In the genomic region with DNA sequence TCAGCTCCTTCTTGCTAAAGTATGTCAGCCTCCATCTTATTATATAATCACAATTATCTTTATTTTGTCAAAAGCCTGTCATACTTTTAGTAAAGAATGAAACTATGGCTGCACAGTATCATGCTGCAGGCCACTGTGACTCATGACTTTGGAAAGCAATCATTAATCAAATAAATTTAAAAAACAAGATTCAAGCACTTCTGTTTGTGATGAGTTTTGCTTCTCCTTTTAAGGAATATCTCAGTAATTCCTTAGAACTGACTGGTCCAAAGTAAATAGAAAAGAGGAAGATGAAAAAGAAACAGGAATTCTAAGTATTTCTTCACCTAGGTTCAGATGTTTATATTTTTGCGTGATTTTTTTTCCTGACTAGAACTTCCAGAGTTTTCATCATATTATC, we compare ENCODE assay signal across 25 cellular contexts.
DNase-seq lines count a peak whose midpoint lies in the region; ATAC-seq, FAIRE-seq and TF ChIP-seq lines count a peak whose summit lies in the region.
"Had no signal": no experiment of that assay in that cellular context is flagged by ENCODE, and none has a peak within 500 bp of the region (broad histone marks: within the 10 kb centered on the region; RNA-seq: fewer than 3 reads in every experiment).

No MANE protein-coding gene starts in this region.

- peaks cover 15% of the 10 kb centered on the region for H3K36me3 Mint-ChIP-seq in mesothelial cell of epicardium
- no peaks in the 10 kb centered on the region for H3K36me3 Mint-ChIP-seq in activated CD8-positive, alpha-beta T cell treated with anti-CD3 and anti-CD28 coated beads, Interleukin-2, amount 10 ng/mL, durations not matched to agents 7 days and 5 days (ENCODE audit: low read depth)

- POLR2A ChIA-PET in activated CD8-positive, alpha-beta T cell treated with anti-CD3 and anti-CD28 coated beads, Interleukin-2, amount 10 ng/mL, durations not matched to agents 7 days and 5 days (lab: Charles Lee): no interaction called here

- peaks cover 29% of the 10 kb centered on the region for H3K9me3 Mint-ChIP-seq in mesothelial cell of epicardium
- no peaks in the 10 kb centered on the region for H3K9me3 Mint-ChIP-seq in activated CD8-positive, alpha-beta T cell treated with anti-CD3 and anti-CD28 coated beads, Interleukin-2, amount 10 ng/mL, durations not matched to agents 7 days and 5 days (ENCODE audit: insufficient read depth)
- H3K9me3 Mint-ChIP-seq: CD4-positive, alpha-beta T cell; stimulated activated naive CD8-positive, alpha-beta T cell treated with anti-CD3 and anti-CD28 coated beads, Interleukin-15, Interleukin-2, amounts not matched to agents 100 ng/mL and 50 ng/mL, for 24 hours had no signal

- H3K27ac Mint-ChIP-seq in mesothelial cell of epicardium: peak overlapping the region; percentile 62
- H3K27ac Mint-ChIP-seq in activated CD8-positive, alpha-beta T cell treated with anti-CD3 and anti-CD28 coated beads, Interleukin-2, amount 10 ng/mL, durations not matched to agents 7 days and 5 days: no peak overlapping the region
- H3K27ac Mint-ChIP-seq: CD4-positive, alpha-beta T cell; stimulated activated naive CD8-positive, alpha-beta T cell treated with anti-CD3 and anti-CD28 coated beads, Interleukin-15, Interleukin-2, amounts not matched to agents 100 ng/mL and 50 ng/mL, for 24 hours; T-helper 17 cell had no signal

- FAIRE-seq in RCC 7860 (lab: Jason Lieb, UNC): peak; percentile 21

- peak; percentile 36 for DNase-seq in EL
- peak; percentile 37 for DNase-seq in RCC 7860 (ENCODE audit: low spot score)
- DNase-seq in choroid plexus epithelial cell (ENCODE audit: low read depth): peak; percentile 41
- no peak for DNase-seq in mesothelial cell of epicardium (ENCODE audit: low spot score in 2 of 2, unreplicated experiment in 2 of 2)
- no peak for DNase-seq in activated CD8-positive, alpha-beta T cell treated with anti-CD3 and anti-CD28 coated beads, Interleukin-2, amount 10 ng/mL, durations not matched to agents 7 days and 5 days
- DNase-seq in T-helper 2 cell: no peak
- DNase-seq in HK-2 (ENCODE audit: unreplicated experiment): no peak
- DNase-seq: activated effector memory CD4-positive, alpha-beta T cell treated with Interleukin-2 at 50 U/mL for 16 hours; caudate nucleus; CD4-positive, alpha-beta T cell; DMS153; left lung; MG63; NCI-H1436 treated with DMSO at 0.1 percent for 48 hours; NCI-H2171 treated with DMSO at 0.1 percent for 48 hours; psoas muscle; SJCRH30; stimulated activated CD4-positive, alpha-beta T cell treated with anti-CD3 and anti-CD28 coated beads, Interleukin-2, amount 100 ng/mL, for 48 hours; T-helper 17 cell; tibial artery; WERI-Rb-1 had no signal

- CTCF ChIA-PET in activated CD8-positive, alpha-beta T cell treated with anti-CD3 and anti-CD28 coated beads, Interleukin-2, amount 10 ng/mL, durations not matched to agents 7 days and 5 days (lab: Charles Lee): no interaction called here

- no peak for TF ChIP-seq CTCF in choroid plexus epithelial cell (conservative IDR thresholded peaks at IDR 0.05; ENCODE audit: low read depth, low read length)
- no peak for TF ChIP-seq CTCF in mesothelial cell of epicardium (IDR thresholded peaks at IDR 0.05; ENCODE audit: unreplicated experiment)

- H3K4me1 Mint-ChIP-seq in mesothelial cell of epicardium: peaks cover 16% of the 10 kb centered on the region
- H3K4me1 Mint-ChIP-seq in activated CD8-positive, alpha-beta T cell treated with anti-CD3 and anti-CD28 coated beads, Interleukin-2, amount 10 ng/mL, durations not matched to agents 7 days and 5 days (ENCODE audit: low read depth): no peaks in the 10 kb centered on the region
- H3K4me1 Mint-ChIP-seq: T-helper 17 cell had no signal

- no peak for ATAC-seq in activated CD8-positive, alpha-beta T cell treated with anti-CD3 and anti-CD28 coated beads, Interleukin-2, amount 10 ng/mL, durations not matched to agents 7 days and 5 days
- ATAC-seq in HG03095 (IDR thresholded peaks at IDR 0.05; ENCODE audit: unreplicated experiment): no peak
- ATAC-seq: left lung, psoas muscle, T-helper 17 cell had no signal

- no peak overlapping the region for H3K4me3 ChIP-seq in choroid plexus epithelial cell (ENCODE audit: low read depth, low read length)
- H3K4me3 ChIP-seq: HAP-1, left lung, MG63, psoas muscle, SJCRH30, skin epidermis, tibial artery had no signal

- H3K4me3 Mint-ChIP-seq in mesothelial cell of epicardium: no peak overlapping the region
- no peak overlapping the region for H3K4me3 Mint-ChIP-seq in activated CD8-positive, alpha-beta T cell treated with anti-CD3 and anti-CD28 coated beads, Interleukin-2, amount 10 ng/mL, durations not matched to agents 7 days and 5 days
- H3K4me3 Mint-ChIP-seq: CD4-positive, alpha-beta T cell; stimulated activated naive CD8-positive, alpha-beta T cell treated with anti-CD3 and anti-CD28 coated beads, Interleukin-15, Interleukin-2, amounts not matched to agents 100 ng/mL and 50 ng/mL, for 24 hours; T-helper 17 cell had no signal

- no peaks in the 10 kb centered on the region for H3K27me3 Mint-ChIP-seq in mesothelial cell of epicardium (ENCODE audit: low read depth)
- no peaks in the 10 kb centered on the region for H3K27me3 Mint-ChIP-seq in activated CD8-positive, alpha-beta T cell treated with anti-CD3 and anti-CD28 coated beads, Interleukin-2, amount 10 ng/mL, durations not matched to agents 7 days and 5 days (ENCODE audit: low read depth)
- H3K27me3 Mint-ChIP-seq: CD4-positive, alpha-beta T cell; stimulated activated naive CD8-positive, alpha-beta T cell treated with anti-CD3 and anti-CD28 coated beads, Interleukin-15, Interleukin-2, amounts not matched to agents 100 ng/mL and 50 ng/mL, for 24 hours; T-helper 17 cell had no signal

Comparison
In these comparisons a context has a peak if more than half of its experiments do, and no peak if none do; other contexts are left out.
1. DNase-seq: peak in EL (single experiment), RCC 7860 (single experiment) and choroid plexus epithelial cell (single experiment); none in mesothelial cell of epicardium (0 of 2), activated CD8-positive, alpha-beta T cell treated with anti-CD3 and anti-CD28 coated beads, Interleukin-2, amount 10 ng/mL, durations not matched to agents 7 days and 5 days (single experiment), T-helper 2 cell (0 of 5) and HK-2 (single experiment).